ENCODE assay signal across 14 cellular contexts in genomic region chr6:35589201-35589739, GRCh38.
DNase-seq lines count a peak whose midpoint lies in the region; ATAC-seq and TF ChIP-seq lines count a peak whose summit lies in the region.
"Had no signal": no experiment of that assay in that cellular context is flagged by ENCODE, and none has a peak within 500 bp of the region (broad histone marks: within the 10 kb centered on the region; RNA-seq: fewer than 3 reads in every experiment).

No MANE protein-coding gene starts in this region.

- ATAC-seq in HG02970 (IDR thresholded peaks at IDR 0.05; ENCODE audit: low FRiP score, unreplicated experiment) (no peak), HG02973 (IDR thresholded peaks at IDR 0.05; ENCODE audit: unreplicated experiment) (no peak)
- ATAC-seq: Panc1 had no signal

- no peaks in the 10 kb centered on the region for H3K9me3 ChIP-seq in Peyer's patch
- no peaks in the 10 kb centered on the region for H3K9me3 ChIP-seq in esophagus (ENCODE audit: control insufficient read depth in 2 of 2, insufficient read depth in 1 of 2, low read depth in 1 of 2, low read length in 1 of 2)
- no peaks in the 10 kb centered on the region for H3K9me3 ChIP-seq in stomach

- H3K4me1 ChIP-seq in Peyer's patch = peaks cover 0 to 27% (median 8%) of the 10 kb centered on the region in 4 donors
- peaks cover 0 to 10% of the 10 kb centered on the region in 2 donors for H3K4me1 ChIP-seq in esophagus (ENCODE audit: control insufficient read depth in 2 of 2, insufficient read depth in 2 of 2, low read length in 1 of 2)
- H3K4me1 ChIP-seq in stomach = peaks cover 61 to 99% (median 91%) of the 10 kb centered on the region in 4 donors

- TF ChIP-seq POLR2A in Peyer's patch (IDR thresholded peaks at IDR 0.05) (no peak), stomach (IDR thresholded peaks at IDR 0.05) (no peak)

- H3K27me3 ChIP-seq in Peyer's patch = no peaks in the 10 kb centered on the region
- no peaks in the 10 kb centered on the region for H3K27me3 ChIP-seq in esophagus (ENCODE audit: control insufficient read depth in 1 of 2, insufficient read depth in 2 of 2, low read length in 2 of 2)
- no peaks in the 10 kb centered on the region for H3K27me3 ChIP-seq in stomach

- no peak for DNase-seq in T-helper 2 cell treated with Interferon-gamma antibody and Interleukin-4, amounts not matched to agents 5 μg/mL and 100 μg/mL, for 36 hours (ENCODE audit: low spot score)
- DNase-seq in T-helper 2 cell (no peak), Peyer's patch (no peak), stomach (no peak), NCI-H187 (lab: John Stamatoyannopoulos, UW) (no peak)
- DNase-seq: 8988T; effector CD4-positive, alpha-beta T cell; GF-D8; NCI-H1694; NCI-H526 treated with DMSO at 0.1 percent for 48 hours had no signal

- intact Hi-C loops in stomach (cut with DNase I; ENCODE audit: low total_unique reads) = no loop called here

- WGBS in esophagus, 2 donors = 95% methylated on average over 8 of the region's 8 CpGs
- 94 to 98% (median 96%) methylated on average over 8 of the region's 8 CpGs for WGBS in stomach, 5 donors

- TF ChIP-seq EP300 in stomach (IDR thresholded peaks at IDR 0.05) = no peak

- peaks cover 31% of the 10 kb centered on the region for H3K36me3 Mint-ChIP-seq in T-helper 2 cell treated with Interferon-gamma antibody and Interleukin-4, amounts not matched to agents 5 μg/mL and 100 μg/mL, for 36 hours (ENCODE audit: low read depth)

- H3K36me3 ChIP-seq in Peyer's patch = peaks cover 0 to 99% (median 0%) of the 10 kb centered on the region in 3 donors
- peaks cover 8 to 15% of the 10 kb centered on the region in 2 donors for H3K36me3 ChIP-seq in esophagus (ENCODE audit: control insufficient read depth in 2 of 2, insufficient read depth in 2 of 2, low read length in 1 of 2)
- peaks cover 61 to 89% (median 80%) of the 10 kb centered on the region in 4 donors for H3K36me3 ChIP-seq in stomach

- H3K4me3 Mint-ChIP-seq in T-helper 2 cell treated with Interferon-gamma antibody and Interleukin-4, amounts not matched to agents 5 μg/mL and 100 μg/mL, for 36 hours = no peak overlapping the region

- H3K27ac ChIP-seq in Peyer's patch (peak overlapping the region; percentile 35 to 77 (median 64)), esophagus (ENCODE audit: low read depth in 2 of 2, low read length in 1 of 2) (peak overlapping the region; percentile 83 to 87), stomach (peak overlapping the region in 4 of 5 donors; percentile 75 to 86 (median 82))

- H3K27ac Mint-ChIP-seq in T-helper 2 cell treated with Interferon-gamma antibody and Interleukin-4, amounts not matched to agents 5 μg/mL and 100 μg/mL, for 36 hours = peak overlapping the region; percentile 31

- TF ChIP-seq CTCF in Peyer's patch (IDR thresholded peaks at IDR 0.05) (no peak), stomach (IDR thresholded peaks at IDR 0.05) (no peak)

- H3K4me1 Mint-ChIP-seq in T-helper 2 cell treated with Interferon-gamma antibody and Interleukin-4, amounts not matched to agents 5 μg/mL and 100 μg/mL, for 36 hours (ENCODE audit: low read depth) = peaks cover 27% of the 10 kb centered on the region

- no peaks in the 10 kb centered on the region for H3K9me3 Mint-ChIP-seq in T-helper 2 cell treated with Interferon-gamma antibody and Interleukin-4, amounts not matched to agents 5 μg/mL and 100 μg/mL, for 36 hours

- no peaks in the 10 kb centered on the region for H3K27me3 Mint-ChIP-seq in T-helper 2 cell treated with Interferon-gamma antibody and Interleukin-4, amounts not matched to agents 5 μg/mL and 100 μg/mL, for 36 hours (ENCODE audit: low read depth)

- H3K4me3 ChIP-seq in Peyer's patch (no peak overlapping the region), esophagus (ENCODE audit: low read depth in 1 of 2, low read length in 2 of 2) (no peak overlapping the region), stomach (no peak overlapping the region)
